18 cellular contexts compared by ENCODE assay signal in genomic region chr1:31437433-31438037, GRCh38.
"Had no signal": no experiment of that assay in that cellular context is flagged by ENCODE, and none has a peak within 500 bp of the region (broad histone marks: within the 10 kb centered on the region; RNA-seq: fewer than 3 reads in every experiment).

No MANE protein-coding gene starts in this region.

- H3K4me1 ChIP-seq: prostate gland, sigmoid colon, stomach, thyroid gland had no signal

- ATAC-seq: naive thymus-derived CD4-positive, alpha-beta T cell; right cardiac atrium; stimulated activated effector memory CD8-positive, alpha-beta T cell treated with anti-CD3 and anti-CD28 coated beads, Interleukin-12 subunit alpha, Interleukin-12 subunit beta, amount 100 ng/mL, for 72 hours had no signal

- DNase-seq: dorsolateral prefrontal cortex; effector CD4-positive, alpha-beta T cell; hypothalamus; immature natural killer cell; mesenchymal stem cell; midbrain; naive thymus-derived CD4-positive, alpha-beta T cell; nucleus accumbens; right cardiac atrium; sigmoid colon; stimulated activated CD4-positive, alpha-beta T cell treated with anti-CD3 and anti-CD28 coated beads, Interleukin-2, amount 100 ng/mL, for 24 hours; stimulated activated CD4-positive, alpha-beta T cell treated with anti-CD3 and anti-CD28 coated beads, Interleukin-4, amount 100 ng/mL, for 24 hours; stimulated activated naive CD4-positive, alpha-beta T cell treated with Interleukin-2 at 50 U/mL for 16 hours; stomach; thyroid gland had no signal

- H3K9me3 ChIP-seq: prostate gland, sigmoid colon, stomach, thyroid gland had no signal

- H3K27me3 ChIP-seq: dorsolateral prefrontal cortex, neural progenitor cell, sigmoid colon, stomach, thyroid gland had no signal

- H3K4me3 ChIP-seq: dorsolateral prefrontal cortex, neural progenitor cell, prostate gland, sigmoid colon, stomach, thyroid gland had no signal

- H3K36me3 ChIP-seq: neural progenitor cell, prostate gland, sigmoid colon, thyroid gland had no signal

- H3K27ac ChIP-seq: dorsolateral prefrontal cortex, neural progenitor cell, prostate gland, sigmoid colon, stomach, thyroid gland had no signal
